11 cellular contexts compared by ENCODE assay signal in genomic region chr2:131040661-131041401, GRCh38. TPM values are rescaled to one million over a fixed set of nuclear protein-coding genes. Genes with fewer than 3 reads are reported as not detected.
DNase-seq lines count a peak whose midpoint lies in the region; TF ChIP-seq lines count a peak whose summit lies in the region.
"Had no signal": no experiment of that assay in that cellular context is flagged by ENCODE, and none has a peak within 500 bp of the region (broad histone marks: within the 10 kb centered on the region; RNA-seq: fewer than 3 reads in every experiment).

No MANE protein-coding gene starts in this region.

- no peaks in the 10 kb centered on the region for H3K4me1 ChIP-seq in BE2C
- H3K4me1 ChIP-seq: SJSA1 had no signal

- H3K4me3 ChIP-seq in BE2C (ENCODE audit: low read depth, low read length) (no peak overlapping the region), dorsolateral prefrontal cortex (peak overlapping the region in 6 of 59 donors; percentile 48 to 56 (median 50)), neural cell (ENCODE audit: low read length) (no peak overlapping the region)
- peak overlapping the region; percentile 52 for H3K4me3 ChIP-seq in Jurkat, Clone E6-1 (ENCODE audit: low read length)
- H3K4me3 ChIP-seq: SJSA1, tibial artery had no signal

- DNase-seq in BE2C (no peak), dorsolateral prefrontal cortex (peak in 5 of 10 donors; percentile 19 to 78 (median 50)), NCI-H1436 treated with DMSO at 0.1 percent for 48 hours (lab: John Stamatoyannopoulos, UW) (no peak), DMS79 (lab: John Stamatoyannopoulos, UW) (no peak)
- DNase-seq in Jurkat, Clone E6-1 (ENCODE audit: low read depth, low spot score) = peak; percentile 68
- no peak for DNase-seq in stimulated activated naive CD4-positive, alpha-beta T cell treated with Interleukin-2 at 50 U/mL for 16 hours (lab: John Stamatoyannopoulos, UW)
- DNase-seq in stimulated activated CD8-positive, alpha-beta memory T cell treated with anti-CD3 and anti-CD28 coated beads, Interleukin-4, amount 100 ng/mL, for 48 hours = no peak
- DNase-seq: NCI-H2171 treated with DMSO at 0.1 percent for 48 hours, tibial artery had no signal

- intact Hi-C loops in dorsolateral prefrontal cortex (cut with DNase I) = no loop called here

- no peak overlapping the region for H3K9ac ChIP-seq in neural cell (ENCODE audit: low read length)

- no peaks in the 10 kb centered on the region for H4K20me1 ChIP-seq in neural cell (ENCODE audit: insufficient read depth)

- no peaks in the 10 kb centered on the region for H3K79me2 ChIP-seq in neural cell (replicated peaks; ENCODE audit: insufficient read depth, low read length)

- no peak for TF ChIP-seq RAD21 in neural cell (conservative IDR thresholded peaks at IDR 0.05)

- H3K9me2 ChIP-seq in neural cell (ENCODE audit: insufficient read depth, low read length) = no peaks in the 10 kb centered on the region

- no peak overlapping the region for H3K4me2 ChIP-seq in neural cell (ENCODE audit: low read length)

- TF ChIP-seq EP300 in neural cell (conservative IDR thresholded peaks at IDR 0.05; ENCODE audit: poor library complexity, severe bottlenecking) = no peak

- TF ChIP-seq CTCF in BE2C (IDR thresholded peaks at IDR 0.05; ENCODE audit: low read depth, low read length) (0 out of 2 replicates have a peak, but pooled peaks have one; percentile 7), dorsolateral prefrontal cortex (IDR thresholded peaks at IDR 0.05 in 54 of 56, conservative IDR thresholded peaks at IDR 0.05 in 2 of 56; ENCODE audit: low read depth in 1 of 56, partially characterized antibody in 56 of 56) (peak in 17 of 56 donors; percentile 7 to 38 (median 18)), neural cell (IDR thresholded peaks at IDR 0.05; ENCODE audit: poor library complexity, severe bottlenecking) (peak; percentile 53)

- no peaks in the 10 kb centered on the region for H3K9me3 ChIP-seq in BE2C
- no peaks in the 10 kb centered on the region for H3K9me3 ChIP-seq in neural cell (ENCODE audit: low read length)
- H3K9me3 ChIP-seq: SJSA1, tibial artery had no signal

- no peaks in the 10 kb centered on the region for H3F3A ChIP-seq in neural cell (ENCODE audit: insufficient read depth, low read length, poor library complexity, severe bottlenecking)

- no peaks in the 10 kb centered on the region for H3K27me3 ChIP-seq in BE2C
- H3K27me3 ChIP-seq in dorsolateral prefrontal cortex = no peaks in the 10 kb centered on the region
- H3K27me3 ChIP-seq in neural cell (ENCODE audit: insufficient read depth, low read depth, low read length) = no peaks in the 10 kb centered on the region
- H3K27me3 ChIP-seq: SJSA1 had no signal

- H3K36me3 ChIP-seq in BE2C (no peaks in the 10 kb centered on the region), neural cell (ENCODE audit: insufficient read depth, low read length) (no peaks in the 10 kb centered on the region)

- H2AFZ ChIP-seq in neural cell (ENCODE audit: low read depth, low read length) = no peak overlapping the region

- H3K27ac ChIP-seq in dorsolateral prefrontal cortex (peak overlapping the region in 56 of 59 donors; percentile 14 to 89 (median 70)), neural cell (ENCODE audit: low read length) (no peak overlapping the region)
- H3K27ac ChIP-seq: SJSA1, tibial artery had no signal

TF ChIP-seq in neural cell, 6 proteins besides CTCF, POLR2A, EP300 and RAD21:
- TF ChIP-seq, protein P1, sequence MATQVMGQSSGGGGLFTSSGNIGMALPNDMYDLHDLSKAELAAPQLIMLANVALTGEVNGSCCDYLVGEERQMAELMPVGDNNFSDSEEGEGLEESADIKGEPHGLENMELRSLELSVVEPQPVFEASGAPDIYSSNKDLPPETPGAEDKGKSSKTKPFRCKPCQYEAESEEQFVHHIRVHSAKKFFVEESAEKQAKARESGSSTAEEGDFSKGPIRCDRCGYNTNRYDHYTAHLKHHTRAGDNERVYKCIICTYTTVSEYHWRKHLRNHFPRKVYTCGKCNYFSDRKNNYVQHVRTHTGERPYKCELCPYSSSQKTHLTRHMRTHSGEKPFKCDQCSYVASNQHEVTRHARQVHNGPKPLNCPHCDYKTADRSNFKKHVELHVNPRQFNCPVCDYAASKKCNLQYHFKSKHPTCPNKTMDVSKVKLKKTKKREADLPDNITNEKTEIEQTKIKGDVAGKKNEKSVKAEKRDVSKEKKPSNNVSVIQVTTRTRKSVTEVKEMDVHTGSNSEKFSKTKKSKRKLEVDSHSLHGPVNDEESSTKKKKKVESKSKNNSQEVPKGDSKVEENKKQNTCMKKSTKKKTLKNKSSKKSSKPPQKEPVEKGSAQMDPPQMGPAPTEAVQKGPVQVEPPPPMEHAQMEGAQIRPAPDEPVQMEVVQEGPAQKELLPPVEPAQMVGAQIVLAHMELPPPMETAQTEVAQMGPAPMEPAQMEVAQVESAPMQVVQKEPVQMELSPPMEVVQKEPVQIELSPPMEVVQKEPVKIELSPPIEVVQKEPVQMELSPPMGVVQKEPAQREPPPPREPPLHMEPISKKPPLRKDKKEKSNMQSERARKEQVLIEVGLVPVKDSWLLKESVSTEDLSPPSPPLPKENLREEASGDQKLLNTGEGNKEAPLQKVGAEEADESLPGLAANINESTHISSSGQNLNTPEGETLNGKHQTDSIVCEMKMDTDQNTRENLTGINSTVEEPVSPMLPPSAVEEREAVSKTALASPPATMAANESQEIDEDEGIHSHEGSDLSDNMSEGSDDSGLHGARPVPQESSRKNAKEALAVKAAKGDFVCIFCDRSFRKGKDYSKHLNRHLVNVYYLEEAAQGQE (IDR thresholded peaks at IDR 0.05; ENCODE audit: borderline replicate concordance) = no peak
- TF ChIP-seq EZH2 (IDR thresholded peaks at IDR 0.05; ENCODE audit: borderline replicate concordance, insufficient read depth, low read length, poor library complexity, severe bottlenecking) (no peak), POLR2AphosphoS5 (IDR thresholded peaks at IDR 0.05) (no peak), TAF1 (IDR thresholded peaks at IDR 0.05; ENCODE audit: low read depth) (no peak), MXI1 (conservative IDR thresholded peaks at IDR 0.05; ENCODE audit: poor library complexity, severe bottlenecking) (no peak), SMC3 (conservative IDR thresholded peaks at IDR 0.05; ENCODE audit: poor library complexity) (no peak)

RNA-seq across cellular contexts. Expression of gene FAM168B, which starts 52.4 kb away (rescaled TPM):
- polyA plus RNA-seq in BE2C (2012; ENCODE audit: insufficient read depth, insufficient read length, low read depth) = 88.6 TPM
- polyA plus RNA-seq in Jurkat, Clone E6-1 (2012; ENCODE audit: insufficient read depth, insufficient read length) = 52.8 TPM
- total RNA-seq in dorsolateral prefrontal cortex = 100 to 1,000 TPM; 119 to 220 (median 170) TPM
- polyA plus RNA-seq in neural cell = 154 and 162 TPM in 2 replicates
- 174 and 178 TPM in 2 replicates for polyA minus RNA-seq in neural cell
